In genomic region chr2:168246072-168246482, GRCh38 we compare ENCODE assay signal across 8 cellular contexts. TPM values are rescaled to one million over a fixed set of nuclear protein-coding genes. Genes with fewer than 3 reads are reported as not detected.
DNase-seq lines count a peak whose midpoint lies in the region; ATAC-seq and TF ChIP-seq lines count a peak whose summit lies in the region.

No MANE protein-coding gene starts in this region.

- H3K4me3 Mint-ChIP-seq in naive thymus-derived CD8-positive, alpha-beta T cell = peak overlapping the region; percentile 84 to 96 (median 92)

- peaks cover 0 to 16% (median 0%) of the 10 kb centered on the region in 11 experiments; a peak in 6 of 22 replicates for H3K36me3 ChIP-seq in BLaER1 treated with 17β-estradiol and CSF1 and Interleukin-3, amounts not matched to agents 10 nM and 100 nM

- H3K4me3 ChIP-seq in BLaER1 treated with 17β-estradiol and CSF1 and Interleukin-3, amounts not matched to agents 10 nM and 100 nM = peak overlapping the region; percentile 76 to 96 (median 88)
- peak overlapping the region; percentile 84 for H3K4me3 ChIP-seq in coronary artery

- TF ChIP-seq CTCF in coronary artery (IDR thresholded peaks at IDR 0.05) = no peak

- no peaks in the 10 kb centered on the region for H3K27me3 Mint-ChIP-seq in naive thymus-derived CD8-positive, alpha-beta T cell

- H3K27me3 ChIP-seq in BLaER1 treated with 17β-estradiol and CSF1 and Interleukin-3, amounts not matched to agents 10 nM and 100 nM = no peaks in the 10 kb centered on the region; a peak in 1 of 22 replicates

- peak overlapping the region; percentile 80 to 96 (median 91) for H3K4me2 ChIP-seq in BLaER1 treated with 17β-estradiol and CSF1 and Interleukin-3, amounts not matched to agents 10 nM and 100 nM

- peaks cover 20 to 43% (median 39%) of the 10 kb centered on the region in 4 donors for H3K4me1 Mint-ChIP-seq in naive thymus-derived CD8-positive, alpha-beta T cell

- peak; percentile 53 for DNase-seq in NCI-H2029 (lab: John Stamatoyannopoulos, UW)
- no peak for DNase-seq in coronary artery (ENCODE audit: low spot score)
- DNase-seq in naive thymus-derived CD8-positive, alpha-beta T cell = no peak
- DNase-seq in HCEC 1CT = no peak

- peaks cover 0 to 43% (median 18%) of the 10 kb centered on the region in 11 experiments; a peak in 8 of 22 replicates for H4K20me1 ChIP-seq in BLaER1 treated with 17β-estradiol and CSF1 and Interleukin-3, amounts not matched to agents 10 nM and 100 nM

- POLR2A ChIA-PET in naive thymus-derived CD8-positive, alpha-beta T cell (lab: Charles Lee) = no interaction called here

- H3K9me3 ChIP-seq in BLaER1 treated with 17β-estradiol and CSF1 and Interleukin-3, amounts not matched to agents 10 nM and 100 nM (replicated peaks in 1 of 11) = peaks cover 0 to 6% (median 0%) of the 10 kb centered on the region in 11 experiments; a peak in 5 of 22 replicates

- H3K27ac Mint-ChIP-seq in naive thymus-derived CD8-positive, alpha-beta T cell = peak overlapping the region; percentile 80 to 96 (median 92)

- H3K9ac ChIP-seq in BLaER1 treated with 17β-estradiol and CSF1 and Interleukin-3, amounts not matched to agents 10 nM and 100 nM = peak overlapping the region; percentile 55 to 94 (median 90)

- peak overlapping the region in 10 of 11 experiments; percentile 59 to 92 (median 88); a peak in 19 of 22 replicates for H3K27ac ChIP-seq in BLaER1 treated with 17β-estradiol and CSF1 and Interleukin-3, amounts not matched to agents 10 nM and 100 nM
- H3K27ac ChIP-seq in coronary artery = peak overlapping the region in 1 of 2 donors; percentile 90

- no peaks in the 10 kb centered on the region for H3K36me3 Mint-ChIP-seq in naive thymus-derived CD8-positive, alpha-beta T cell

- H3K4me1 ChIP-seq in BLaER1 treated with 17β-estradiol and CSF1 and Interleukin-3, amounts not matched to agents 10 nM and 100 nM = peaks cover 37 to 60% (median 54%) of the 10 kb centered on the region in 10 experiments

- no peak for ATAC-seq in naive thymus-derived CD8-positive, alpha-beta T cell
- no peak for ATAC-seq in HG03135 (IDR thresholded peaks at IDR 0.05; ENCODE audit: unreplicated experiment)
- no peak for ATAC-seq in HG02642 (IDR thresholded peaks at IDR 0.05; ENCODE audit: poor library complexity, unreplicated experiment)
- ATAC-seq in HG02973 (IDR thresholded peaks at IDR 0.05; ENCODE audit: unreplicated experiment) = no peak

- H3K9me3 Mint-ChIP-seq in naive thymus-derived CD8-positive, alpha-beta T cell = peaks cover 0 to 1% (median 0%) of the 10 kb centered on the region in 9 donors

RNA-seq across cellular contexts. Expression of gene STK39, which starts 1.3 kb away (rescaled TPM):
- total RNA-seq in naive thymus-derived CD8-positive, alpha-beta T cell = 10 to 100 TPM; 16.4 to 18.1 TPM
- polyA plus RNA-seq in naive thymus-derived CD8-positive, alpha-beta T cell = 1 to 10 TPM; 4.3 to 8.3 (median 6.8) TPM
